ENCODE assay signal across 8 cellular contexts in genomic region chr1:118077331-118078055, GRCh38.
DNase-seq lines count a peak whose midpoint lies in the region; ATAC-seq and TF ChIP-seq lines count a peak whose summit lies in the region.

No MANE protein-coding gene starts in this region.

- peak; percentile 67 for TF ChIP-seq CTCF in epithelial cell of proximal tubule (conservative IDR thresholded peaks at IDR 0.05; ENCODE audit: low read depth, low read length)

- DNase-seq in DMS79 treated with DMSO at 0.1 percent for 48 hours (lab: John Stamatoyannopoulos, UW): peak; percentile 19
- DNase-seq in DMS79 (lab: John Stamatoyannopoulos, UW): no peak
- peak; percentile 46 for DNase-seq in NCI-H345 (lab: John Stamatoyannopoulos, UW)
- DNase-seq in epithelial cell of proximal tubule (ENCODE audit: low read depth): no peak
- peak; percentile 59 for DNase-seq in renal cortical epithelial cell (ENCODE audit: low read depth)
- no peak for DNase-seq in SIG-M5 treated with dmso at 0.1 percent for 504 hours (lab: John Stamatoyannopoulos, UW; ENCODE audit: unreplicated experiment)
- no peak for DNase-seq in superior temporal gyrus (ENCODE audit: extremely low spot score)

- H3K4me3 ChIP-seq in epithelial cell of proximal tubule (ENCODE audit: low read depth, low read length): no peak overlapping the region

- ATAC-seq in GM18498 (IDR thresholded peaks at IDR 0.05; ENCODE audit: unreplicated experiment): no peak

Comparison
In these comparisons a context has a peak if more than half of its experiments do, and no peak if none do; other contexts are left out.
1. DNase-seq: peak in DMS79 treated with DMSO at 0.1 percent for 48 hours (single experiment), NCI-H345 (single experiment) and renal cortical epithelial cell (single experiment); none in DMS79 (single experiment), epithelial cell of proximal tubule (single experiment), SIG-M5 treated with dmso at 0.1 percent for 504 hours (single experiment) and superior temporal gyrus (single experiment).